ENCODE assay signal across 9 cellular contexts in the genomic region with DNA sequence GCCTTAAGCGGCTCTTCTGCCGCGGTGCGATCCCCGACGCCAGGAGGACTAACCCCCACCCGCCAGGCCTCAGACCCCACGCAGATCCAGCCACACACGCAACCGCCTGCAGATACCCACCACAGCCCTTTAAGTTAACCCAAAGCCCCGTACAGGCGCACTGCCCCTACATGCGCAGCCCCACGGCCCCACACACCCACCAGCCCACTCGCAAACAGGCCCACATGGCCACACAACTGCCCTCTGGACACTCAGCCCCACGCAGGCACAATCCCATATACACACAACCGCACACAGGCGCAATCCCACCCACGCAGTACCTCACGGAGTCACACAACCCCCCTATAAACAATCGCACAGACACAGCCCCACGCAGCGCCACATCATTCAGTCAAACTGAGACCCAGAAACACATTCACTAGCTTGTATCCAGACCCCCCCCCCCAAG. TPM values are rescaled to one million over a fixed set of nuclear protein-coding genes. Genes with fewer than 3 reads are reported as not detected.
DNase-seq lines count a peak whose midpoint lies in the region; ATAC-seq and TF ChIP-seq lines count a peak whose summit lies in the region.
"Had no signal": no experiment of that assay in that cellular context is flagged by ENCODE, and none has a peak within 500 bp of the region (broad histone marks: within the 10 kb centered on the region; RNA-seq: fewer than 3 reads in every experiment).

No MANE protein-coding gene starts in this region.

- peaks cover 48% of the 10 kb centered on the region for H3K4me1 Mint-ChIP-seq in activated naive CD4-positive, alpha-beta T cell treated with anti-CD3 and anti-CD28 coated beads, Interleukin-2, amount 10 ng/mL, durations not matched to agents 7 days and 5 days

- H3K27ac ChIP-seq in GM23248 (peak overlapping the region; percentile 5; the same call in 1 of the 2 replicates), hepatocyte (peak overlapping the region; percentile 37), skin epidermis (peak overlapping the region in 11 of 21 experiments; percentile 3 to 81 (median 27)), MM.1S (ENCODE audit: low read length) (no peak overlapping the region)

- H3K4me3 ChIP-seq in GM23248, result peak overlapping the region; percentile 77
- H3K4me3 ChIP-seq in hepatocyte, result peak overlapping the region; percentile 65
- peak overlapping the region; percentile 26 to 62 (median 49) for H3K4me3 ChIP-seq in skin epidermis
- H3K4me3 ChIP-seq in MM.1S (ENCODE audit: low read length), result no peak overlapping the region

- H3K27me3 Mint-ChIP-seq in activated naive CD4-positive, alpha-beta T cell treated with anti-CD3 and anti-CD28 coated beads, Interleukin-2, amount 10 ng/mL, durations not matched to agents 7 days and 5 days, result peaks cover 82% of the 10 kb centered on the region

- H3K9me2 ChIP-seq in GM23248 (ENCODE audit: insufficient read depth), result no peaks in the 10 kb centered on the region
- H3K9me2 ChIP-seq in hepatocyte (replicated peaks; ENCODE audit: insufficient read depth), result no peaks in the 10 kb centered on the region
- H3K9me2 ChIP-seq in MM.1S (replicated peaks; ENCODE audit: insufficient read depth, low read length), result no peaks in the 10 kb centered on the region

- no peak for ATAC-seq in HG02571 (IDR thresholded peaks at IDR 0.05; ENCODE audit: unreplicated experiment)

- H3F3A ChIP-seq in GM23248 (ENCODE audit: insufficient read depth) (peaks cover 9% of the 10 kb centered on the region; the same call in 1 of the 2 replicates), MM.1S (ENCODE audit: insufficient read depth, low read length) (no peaks in the 10 kb centered on the region)

- H3K9me3 ChIP-seq in GM23248 (ENCODE audit: low read depth), result no peaks in the 10 kb centered on the region
- H3K9me3 ChIP-seq in hepatocyte (ENCODE audit: low read depth), result no peaks in the 10 kb centered on the region
- H3K9me3 ChIP-seq in MM.1S (replicated peaks; ENCODE audit: insufficient read depth, low read length), result no peaks in the 10 kb centered on the region

- peaks cover 10% of the 10 kb centered on the region for H3K36me3 Mint-ChIP-seq in activated naive CD4-positive, alpha-beta T cell treated with anti-CD3 and anti-CD28 coated beads, Interleukin-2, amount 10 ng/mL, durations not matched to agents 7 days and 5 days

- DNase-seq in GM23248 (no peak), hepatocyte (ENCODE audit: low spot score) (no peak), MM.1S (no peak), pons (ENCODE audit: low spot score) (no peak), NCI-H2196 treated with DMSO at 0.1 percent for 48 hours (lab: John Stamatoyannopoulos, UW; ENCODE audit: unreplicated experiment) (no peak)
- DNase-seq in activated naive CD4-positive, alpha-beta T cell treated with anti-CD3 and anti-CD28 coated beads, Interleukin-2, amount 10 ng/mL, durations not matched to agents 7 days and 5 days, result no peak
- DNase-seq: left ventricle myocardium superior had no signal

- H3K36me3 ChIP-seq in GM23248 (ENCODE audit: low read depth), result no peaks in the 10 kb centered on the region
- H3K36me3 ChIP-seq in hepatocyte (replicated peaks; ENCODE audit: insufficient read depth, low read depth), result no peaks in the 10 kb centered on the region
- no peaks in the 10 kb centered on the region for H3K36me3 ChIP-seq in MM.1S (replicated peaks; ENCODE audit: insufficient read depth, low read length)

- peak overlapping the region; percentile 64 for H3K27ac Mint-ChIP-seq in activated naive CD4-positive, alpha-beta T cell treated with anti-CD3 and anti-CD28 coated beads, Interleukin-2, amount 10 ng/mL, durations not matched to agents 7 days and 5 days

- H3K79me2 ChIP-seq in GM23248 (ENCODE audit: insufficient read depth), result peaks cover 68% of the 10 kb centered on the region
- peaks cover 100% of the 10 kb centered on the region for H3K79me2 ChIP-seq in hepatocyte
- H3K79me2 ChIP-seq in MM.1S (ENCODE audit: low read length), result peaks cover 41% of the 10 kb centered on the region

- H3K27me3 ChIP-seq in GM23248 (replicated peaks; ENCODE audit: insufficient read depth), result no peaks in the 10 kb centered on the region
- no peaks in the 10 kb centered on the region for H3K27me3 ChIP-seq in hepatocyte
- H3K27me3 ChIP-seq in MM.1S (replicated peaks; ENCODE audit: insufficient read depth, low read length), result no peaks in the 10 kb centered on the region

- H2AFZ ChIP-seq in GM23248, result no peak overlapping the region; the same call in 1 of the 2 replicates
- H2AFZ ChIP-seq in hepatocyte, result no peak overlapping the region
- H2AFZ ChIP-seq in MM.1S (ENCODE audit: low read length), result no peak overlapping the region

- no peak for TF ChIP-seq CTCF in hepatocyte (IDR thresholded peaks at IDR 0.05; ENCODE audit: poor library complexity)
- TF ChIP-seq CTCF in MM.1S (IDR thresholded peaks at IDR 0.05; ENCODE audit: low read length), result no peak

- peak overlapping the region; percentile 77 for H3K4me2 ChIP-seq in GM23248 (ENCODE audit: unreplicated experiment)
- peak overlapping the region; percentile 99 for H3K4me2 ChIP-seq in hepatocyte
- no peak overlapping the region for H3K4me2 ChIP-seq in MM.1S (ENCODE audit: low read depth, low read length)

- no peaks in the 10 kb centered on the region for H3K9me3 Mint-ChIP-seq in activated naive CD4-positive, alpha-beta T cell treated with anti-CD3 and anti-CD28 coated beads, Interleukin-2, amount 10 ng/mL, durations not matched to agents 7 days and 5 days

- CTCF ChIA-PET in activated naive CD4-positive, alpha-beta T cell treated with anti-CD3 and anti-CD28 coated beads, Interleukin-2, amount 10 ng/mL, durations not matched to agents 7 days and 5 days (lab: Charles Lee), result interaction anchor here (0.7 kb wide), 1 partner anchor 139 kb away, joined by 3 read pairs; no protein-coding TSS in a partner anchor

- H3K4me1 ChIP-seq in GM23248 (ENCODE audit: insufficient read depth) (peaks cover 18% of the 10 kb centered on the region), hepatocyte (ENCODE audit: insufficient read depth) (peaks cover 32% of the 10 kb centered on the region), MM.1S (ENCODE audit: low read length) (peaks cover 13% of the 10 kb centered on the region)

- H3K9ac ChIP-seq in GM23248, result peak overlapping the region; percentile 79
- no peak overlapping the region for H3K9ac ChIP-seq in MM.1S (ENCODE audit: low read length)

- WGBS in GM23248 (ENCODE audit: low coverage in 1 of 2, low lambda C conversion rate in 2 of 2, missing lambda C conversion rate in 2 of 2), 2 experiments, result 5 to 9% methylated on average over 10 to 23 of the region's 23 CpGs
- 30% methylated on average over 21 of the region's 23 CpGs for WGBS in hepatocyte (ENCODE audit: low lambda C conversion rate, missing lambda C conversion rate)

- peak overlapping the region; percentile 74 for H3K4me3 Mint-ChIP-seq in activated naive CD4-positive, alpha-beta T cell treated with anti-CD3 and anti-CD28 coated beads, Interleukin-2, amount 10 ng/mL, durations not matched to agents 7 days and 5 days

- no peaks in the 10 kb centered on the region for H4K20me1 ChIP-seq in GM23248 (ENCODE audit: insufficient read depth)
- peaks cover 94% of the 10 kb centered on the region for H4K20me1 ChIP-seq in hepatocyte (ENCODE audit: insufficient read depth, poor library complexity, severe bottlenecking)
- no peaks in the 10 kb centered on the region for H4K20me1 ChIP-seq in MM.1S (ENCODE audit: insufficient read depth, low read length)

- in situ Hi-C loops in GM23248 (cut with MboI), result no loop called here

RNA-seq across cellular contexts. Expression of a gene that starts 41.7 kb away (rescaled TPM):
- 9.1 and 17.8 TPM in 2 replicates for total RNA-seq in GM23248 (2014; rRNA removed; shearing (Covaris generic))
- polyA plus RNA-seq in GM23248 (2016; fragmentation: Nextera tagmentation; extraction: Ambion mirVana) (4.4 and 5.2 TPM in 2 replicates), hepatocyte (18.7 and 20.2 TPM in 2 replicates)
- 19.2 and 23.8 TPM in 2 replicates for total RNA-seq in hepatocyte
